8 cellular contexts compared by ENCODE assay signal in genomic region chr18:77102246-77103040, GRCh38. TPM values are rescaled to one million over a fixed set of nuclear protein-coding genes. Genes with fewer than 3 reads are reported as not detected.
DNase-seq lines count a peak whose midpoint lies in the region; ATAC-seq and TF ChIP-seq lines count a peak whose summit lies in the region.

No MANE protein-coding gene starts in this region.

- peak overlapping the region; percentile 56 for H3K4me3 ChIP-seq in DOHH2 (ENCODE audit: low read length)
- no peak overlapping the region for H3K4me3 ChIP-seq in lung

- peaks cover 20% of the 10 kb centered on the region for H3K79me2 ChIP-seq in DOHH2 (ENCODE audit: control insufficient read depth, low read length)

- whole genome bisulfite sequencing in lung, 2 donors: 44 to 49% methylated on average over 3 of the region's 3 CpGs

- no peaks in the 10 kb centered on the region for H3K27me3 ChIP-seq in DOHH2 (ENCODE audit: control insufficient read depth, low read length)
- H3K27me3 ChIP-seq in lung (ENCODE audit: control insufficient read depth, insufficient read depth): no peaks in the 10 kb centered on the region

- H3K4me1 ChIP-seq in DOHH2 (ENCODE audit: control insufficient read depth, low read length) (peaks cover 83% of the 10 kb centered on the region), lung (ENCODE audit: control insufficient read depth in 2 of 2, insufficient read depth in 2 of 2, low read length in 2 of 2) (peaks cover 6 to 25% of the 10 kb centered on the region in 2 donors)

- DNase-seq in amniotic epithelial cell (ENCODE audit: low read depth) (peak; percentile 85), lung (ENCODE audit: low spot score) (no peak), iPS-NIHi11 (ENCODE audit: low spot score) (no peak), NCI-H2029 treated with DMSO at 0.1 percent for 48 hours (lab: John Stamatoyannopoulos, UW) (no peak)
- no peak for DNase-seq in activated CD8-positive, alpha-beta memory T cell treated with anti-CD3 and anti-CD28 coated beads for 24 hours

- H3F3A ChIP-seq in DOHH2 (ENCODE audit: control insufficient read depth, insufficient read depth): peaks cover 17% of the 10 kb centered on the region

- H4K20me1 ChIP-seq in DOHH2 (ENCODE audit: control insufficient read depth, insufficient read depth, low read depth, low read length): peaks cover 6% of the 10 kb centered on the region

- no peaks in the 10 kb centered on the region for H3K9me3 ChIP-seq in DOHH2 (ENCODE audit: control insufficient read depth, insufficient read depth, low read length)
- H3K9me3 ChIP-seq in lung (ENCODE audit: control insufficient read depth in 2 of 2, insufficient read depth in 1 of 2, low read length in 1 of 2): peaks cover 0 to 1% of the 10 kb centered on the region in 2 donors

- H3K4me2 ChIP-seq in DOHH2 (ENCODE audit: low read length): peak overlapping the region; percentile 81

- TF ChIP-seq CTCF in DOHH2 (IDR thresholded peaks at IDR 0.05; ENCODE audit: low read depth, low read length, poor library complexity, severe bottlenecking) (no peak), lung (IDR thresholded peaks at IDR 0.05; ENCODE audit: control extremely low read depth, extremely low read depth) (no peak)

- no peaks in the 10 kb centered on the region for H3K9me2 ChIP-seq in DOHH2 (replicated peaks; ENCODE audit: control insufficient read depth, low read length)

- H3K27ac ChIP-seq in DOHH2 (ENCODE audit: low read depth, low read length) (peak overlapping the region; percentile 83), lung (ENCODE audit: low read depth in 1 of 2, low read length in 1 of 2) (peak overlapping the region; percentile 53 to 78)

- ATAC-seq in GM19452 (IDR thresholded peaks at IDR 0.05; ENCODE audit: unreplicated experiment) (peak; percentile 82), HG03469 (IDR thresholded peaks at IDR 0.05; ENCODE audit: unreplicated experiment) (peak; percentile 74), lung (ENCODE audit: insufficient read depth, low FRiP score) (no peak)

- H3K36me3 ChIP-seq in DOHH2 (ENCODE audit: control insufficient read depth, low read length) (peaks cover 43% of the 10 kb centered on the region), lung (ENCODE audit: control insufficient read depth in 2 of 2, insufficient read depth in 2 of 2, low read length in 2 of 2) (peaks cover 0 to 10% of the 10 kb centered on the region in 2 donors)

RNA-seq across cellular contexts. Expression of gene MBP, which starts 30.1 kb away (rescaled TPM):
- 10 to 100 TPM; 39.4 to 64.1 TPM for total RNA-seq in lung
- 10 to 100 TPM; 15.6 to 22.4 TPM for polyA plus RNA-seq in lung
